In genomic region chr5:157651623-157652376, GRCh38 we compare ENCODE assay signal across 9 cellular contexts. TPM values are rescaled to one million over a fixed set of nuclear protein-coding genes. Genes with fewer than 3 reads are reported as not detected.
DNase-seq lines count a peak whose midpoint lies in the region; ATAC-seq, FAIRE-seq and TF ChIP-seq lines count a peak whose summit lies in the region.
"Had no signal": no experiment of that assay in that cellular context is flagged by ENCODE, and none has a peak within 500 bp of the region (broad histone marks: within the 10 kb centered on the region; RNA-seq: fewer than 3 reads in every experiment).

No MANE protein-coding gene starts in this region.

- H3K27ac ChIP-seq in breast epithelium = no peak overlapping the region
- H3K27ac ChIP-seq: A549 had no signal

- peak overlapping the region; percentile 30 to 69 (median 46) for H3K4me3 ChIP-seq in breast epithelium
- H3K4me3 ChIP-seq: A549 had no signal

- DNase-seq in breast epithelium (ENCODE audit: low spot score in 2 of 2) (peak; percentile 27 to 66), MCF 10A (ENCODE audit: unreplicated experiment) (no peak), NCI-H345 treated with DMSO at 0.1 percent for 48 hours (lab: John Stamatoyannopoulos, UW; ENCODE audit: unreplicated experiment) (peak; percentile 22), left ventricle myocardium superior (peak; percentile 83), HTR-8/SVneo (ENCODE audit: insufficient read length, low spot score) (no peak)
- DNase-seq in activated naive CD4-positive, alpha-beta T cell treated with Interleukin-2 at 50 U/mL for 16 hours = peak; percentile 86
- DNase-seq in stimulated activated CD4-positive, alpha-beta T cell treated with anti-CD3 and anti-CD28 coated beads, Interleukin-12 subunit alpha, Interleukin-12 subunit beta, amount 100 ng/mL, for 4 hours = peak; percentile 77

- POLR2A ChIA-PET in MCF 10A (lab: Yijun Ruan, JAX) = interaction anchor here (1.1 kb wide), 1 partner anchor 9 kb away, joined by 3 read pairs; no protein-coding TSS in a partner anchor

- H3K4me1 Mint-ChIP-seq in MCF 10A (ENCODE audit: insufficient read depth, unreplicated experiment) = peaks cover 4% of the 10 kb centered on the region

- no peaks in the 10 kb centered on the region for H3K27me3 ChIP-seq in breast epithelium

- FAIRE-seq in HTR-8/SVneo (lab: Jason Lieb, UNC) = no peak
- FAIRE-seq: A549 had no signal

- CTCF ChIA-PET in MCF 10A (lab: Yijun Ruan, JAX) = no interaction called here

- H3K36me3 ChIP-seq in breast epithelium = no peaks in the 10 kb centered on the region

- H3K4me1 ChIP-seq in breast epithelium = no peaks in the 10 kb centered on the region
- H3K4me1 ChIP-seq: A549 had no signal

- intact Hi-C loops in breast epithelium (cut with DNase I; ENCODE audit: low total_unique reads) = no loop called here
- intact Hi-C loops in MCF 10A (cut with micrococcal nuclease) = no loop called here
- intact Hi-C loops in left ventricle myocardium superior (cut with micrococcal nuclease) = no loop called here

- TF ChIP-seq CTCF in breast epithelium (IDR thresholded peaks at IDR 0.05) = no peak
- no peak for TF ChIP-seq CTCF in MCF 10A (IDR thresholded peaks at IDR 0.05; ENCODE audit: unreplicated experiment)

- peaks cover 0 to 3% of the 10 kb centered on the region in 2 donors for H3K9me3 ChIP-seq in breast epithelium

- TF ChIP-seq POLR2A in breast epithelium (IDR thresholded peaks at IDR 0.05) = no peak

- peaks cover 18% of the 10 kb centered on the region for H3K9me3 Mint-ChIP-seq in MCF 10A (ENCODE audit: unreplicated experiment)

- no peaks in the 10 kb centered on the region for H3K27me3 Mint-ChIP-seq in MCF 10A (ENCODE audit: insufficient read depth, unreplicated experiment)

- ATAC-seq in left ventricle myocardium superior (peak; percentile 98), GM21528 (IDR thresholded peaks at IDR 0.05; ENCODE audit: low FRiP score, unreplicated experiment) (no peak)
- ATAC-seq: A549 had no signal

- H3K36me3 Mint-ChIP-seq in MCF 10A (ENCODE audit: insufficient read depth, unreplicated experiment) = no peaks in the 10 kb centered on the region

- no TSS peak for BruUV-seq in MCF 10A (replicated peaks; lab: Mats Ljungman, UMichigan)

- no peak overlapping the region for H3K27ac Mint-ChIP-seq in MCF 10A (ENCODE audit: low read depth, unreplicated experiment)

- H3K4me3 Mint-ChIP-seq in MCF 10A (ENCODE audit: unreplicated experiment) = no peak overlapping the region

RNA-seq across cellular contexts. Expression of gene SOX30, which starts 0.4 kb away (rescaled TPM):
- total RNA-seq in breast epithelium = under 1 TPM in 1 of 3 donors, not detected in 2; 0.16 TPM
- total RNA-seq in MCF 10A (2022) = 0.15 TPM in 1 of 2 replicates, not detected in the other
- not detected for total RNA-seq in left ventricle myocardium superior

RNA-seq across cellular contexts. Expression of gene C5orf52, which starts 19.5 kb away (rescaled TPM):
- total RNA-seq in breast epithelium = not detected
- total RNA-seq in MCF 10A (2022) = not detected in 2 replicates
- not detected for total RNA-seq in left ventricle myocardium superior

Comparison
In these comparisons a context has a peak if more than half of its experiments do, and no peak if none do; other contexts are left out.
1. DNase-seq: peak in breast epithelium (2 of 2), NCI-H345 treated with DMSO at 0.1 percent for 48 hours (single experiment), activated naive CD4-positive, alpha-beta T cell treated with Interleukin-2 at 50 U/mL for 16 hours (single experiment), left ventricle myocardium superior (single experiment) and stimulated activated CD4-positive, alpha-beta T cell treated with anti-CD3 and anti-CD28 coated beads, Interleukin-12 subunit alpha, Interleukin-12 subunit beta, amount 100 ng/mL, for 4 hours (single experiment); none in MCF 10A (single experiment) and HTR-8/SVneo (single experiment).